Comparison of ENCODE assay signal across 14 cellular contexts in genomic region chr4:23877758-23878229, GRCh38. TPM values are rescaled to one million over a fixed set of nuclear protein-coding genes. Genes with fewer than 3 reads are reported as not detected.
DNase-seq lines count a peak whose midpoint lies in the region; ATAC-seq, FAIRE-seq and TF ChIP-seq lines count a peak whose summit lies in the region.
"Had no signal": no experiment of that assay in that cellular context is flagged by ENCODE, and none has a peak within 500 bp of the region (broad histone marks: within the 10 kb centered on the region; RNA-seq: fewer than 3 reads in every experiment).

No MANE protein-coding gene starts in this region.

- intact Hi-C loops in transverse colon (cut with DNase I; ENCODE audit: low total_unique reads) = no loop called here

- peaks cover 33 to 83% (median 58%) of the 10 kb centered on the region in 4 donors for H3K4me1 ChIP-seq in transverse colon
- H3K4me1 ChIP-seq: neural progenitor cell had no signal

- in situ Hi-C loops in transverse colon (cut with MboI; ENCODE audit: low pct_ligation_motif_present in 1 of 4, low pct_unique_long_range_greater_than_20kb in 1 of 4, low sequenced_read_pairs in 3 of 4) = no loop called here

- H3K9me3 ChIP-seq in transverse colon = no peaks in the 10 kb centered on the region

- H3K27me3 ChIP-seq in bronchial epithelial cell (ENCODE audit: control insufficient read depth, insufficient read depth, low read length) = peaks cover 2% of the 10 kb centered on the region
- H3K27me3 ChIP-seq in transverse colon = no peaks in the 10 kb centered on the region
- H3K27me3 ChIP-seq: neural progenitor cell had no signal

- no peak for TF ChIP-seq POLR2A in transverse colon (IDR thresholded peaks at IDR 0.05)

- ATAC-seq in left lobe of liver = peak; percentile 56
- ATAC-seq: activated CD8-positive, alpha-beta T cell treated with anti-CD3 and anti-CD28 coated beads for 36 hours; activated naive CD4-positive, alpha-beta T cell treated with anti-CD3 and anti-CD28 coated beads, Interleukin-2, amount 50 U/mL, for 72 hours had no signal

- no peak for TF ChIP-seq EP300 in transverse colon (IDR thresholded peaks at IDR 0.05; ENCODE audit: low read depth)

- 23 to 41% methylated on average over 2 of the region's 2 CpGs for WGBS in transverse colon (ENCODE audit: low coverage in 1 of 2), 2 donors

- H3K4me3 ChIP-seq in LNCaP clone FGC (ENCODE audit: low read depth, low read length) (no peak overlapping the region), bronchial epithelial cell (ENCODE audit: low read depth, low read length) (no peak overlapping the region), transverse colon (peak overlapping the region in 1 of 4 donors; percentile 4)
- H3K4me3 ChIP-seq: neural progenitor cell had no signal

- TF ChIP-seq CTCF in LNCaP clone FGC (IDR thresholded peaks at IDR 0.05; ENCODE audit: control insufficient read depth, extremely low read depth, insufficient read depth) (no peak), bronchial epithelial cell (IDR thresholded peaks at IDR 0.05; ENCODE audit: insufficient read depth, low read length, severe bottlenecking) (no peak), transverse colon (IDR thresholded peaks at IDR 0.05) (no peak)

- FAIRE-seq in bronchial epithelial cell (lab: Jason Lieb, UNC) = no peak

- H3K27ac ChIP-seq in transverse colon = peak overlapping the region; percentile 71 to 86 (median 78)
- H3K27ac ChIP-seq: neural progenitor cell, SK-N-MC had no signal

- H3K36me3 ChIP-seq in bronchial epithelial cell (ENCODE audit: control insufficient read depth, insufficient read depth, low read length) (no peaks in the 10 kb centered on the region), transverse colon (no peaks in the 10 kb centered on the region)
- H3K36me3 ChIP-seq: neural progenitor cell had no signal

- DNase-seq in LNCaP clone FGC (ENCODE audit: low read depth) (peak; percentile 47), bronchial epithelial cell (ENCODE audit: low read depth) (peak; percentile 22), left lobe of liver (ENCODE audit: low spot score) (peak; percentile 85), transverse colon (peak; percentile 62), NCI-H2227 (lab: John Stamatoyannopoulos, UW; ENCODE audit: unreplicated experiment) (no peak), NCI-H774 (lab: John Stamatoyannopoulos, UW) (no peak), NCI-H345 treated with DMSO at 0.1 percent for 48 hours (lab: John Stamatoyannopoulos, UW; ENCODE audit: unreplicated experiment) (no peak)
- DNase-seq: activated CD8-positive, alpha-beta T cell treated with anti-CD3 and anti-CD28 coated beads for 36 hours; DND-41; effector memory CD4-positive, alpha-beta T cell; NCI-H2227 treated with DMSO at 0.1 percent for 48 hours had no signal

RNA-seq across cellular contexts. Expression of gene PPARGC1A, which starts 12.1 kb away (rescaled TPM):
- total RNA-seq in bronchial epithelial cell = 1.6 and 8.7 TPM in 2 replicates
- 29.6 TPM for total RNA-seq in left lobe of liver
- 1,000 to 10,000 TPM in 1 of 4 donors, 100 to 1,000 TPM in 1, 10 to 100 TPM in 2; 63.7 to 4,431 (median 108) TPM for total RNA-seq in transverse colon
- total RNA-seq: activated CD8-positive, alpha-beta T cell treated with anti-CD3 and anti-CD28 coated beads for 36 hours; activated naive CD4-positive, alpha-beta T cell treated with anti-CD3 and anti-CD28 coated beads, Interleukin-2, amount 50 U/mL, for 72 hours had no signal

Comparison
In these comparisons a context has a peak if more than half of its experiments do, and no peak if none do; other contexts are left out.
1. DNase-seq: peak in LNCaP clone FGC (single experiment), bronchial epithelial cell (single experiment), left lobe of liver (single experiment) and transverse colon (single experiment); none in NCI-H2227 (single experiment), NCI-H774 (single experiment) and NCI-H345 treated with DMSO at 0.1 percent for 48 hours (single experiment).